In genomic region chr4:78644063-78644691, GRCh38 we compare ENCODE assay signal across 13 cellular contexts.
DNase-seq lines count a peak whose midpoint lies in the region; ATAC-seq and TF ChIP-seq lines count a peak whose summit lies in the region.
"Had no signal": no experiment of that assay in that cellular context is flagged by ENCODE, and none has a peak within 500 bp of the region (broad histone marks: within the 10 kb centered on the region; RNA-seq: fewer than 3 reads in every experiment).

No MANE protein-coding gene starts in this region.

- no peaks in the 10 kb centered on the region for H3K27me3 Mint-ChIP-seq in type B pancreatic cell

- H2AFZ ChIP-seq in SK-N-SH (ENCODE audit: low read depth) (0 out of 2 replicates have a peak overlapping the region, but pooled peaks have one; percentile 7), fibroblast of lung (ENCODE audit: low read length) (no peak overlapping the region)

- no peaks in the 10 kb centered on the region for H3K9me3 Mint-ChIP-seq in type B pancreatic cell
- H3K9me3 Mint-ChIP-seq: CD8-positive, alpha-beta memory T cell had no signal

- POLR2A ChIA-PET in SK-N-SH (lab: Yijun Ruan, JAX): no interaction called here

- no peaks in the 10 kb centered on the region for H3K36me3 Mint-ChIP-seq in type B pancreatic cell
- H3K36me3 Mint-ChIP-seq: CD8-positive, alpha-beta memory T cell had no signal

- H3K27me3 ChIP-seq in SK-N-SH (ENCODE audit: insufficient read depth): no peaks in the 10 kb centered on the region
- H3K27me3 ChIP-seq in RWPE2 (ENCODE audit: insufficient read depth, poor library complexity, severe bottlenecking): no peaks in the 10 kb centered on the region
- H3K27me3 ChIP-seq in fibroblast of lung (ENCODE audit: control insufficient read depth, insufficient read depth, low read length): no peaks in the 10 kb centered on the region
- H3K27me3 ChIP-seq: BLaER1 had no signal

- H3K4me1 ChIP-seq in SK-N-SH (ENCODE audit: control insufficient read depth in 1 of 2, insufficient read depth in 2 of 2, low read depth in 1 of 2, low read length in 1 of 2) (peaks cover 6 to 11% of the 10 kb centered on the region in 2 experiments), RWPE2 (ENCODE audit: insufficient read depth, poor library complexity, severe bottlenecking) (peaks cover 28% of the 10 kb centered on the region), fibroblast of lung (ENCODE audit: control insufficient read depth, extremely low read depth, insufficient read depth, low read length) (peaks cover 7% of the 10 kb centered on the region)

- TF ChIP-seq EP300 in SK-N-SH (IDR thresholded peaks at IDR 0.05; ENCODE audit: borderline replicate concordance in 1 of 2, low read depth in 1 of 2, low read length in 1 of 2): no peak

- H3K9me3 ChIP-seq in SK-N-SH: no peaks in the 10 kb centered on the region
- no peaks in the 10 kb centered on the region for H3K9me3 ChIP-seq in RWPE2 (ENCODE audit: severe bottlenecking)
- H3K9me3 ChIP-seq in fibroblast of lung (ENCODE audit: control insufficient read depth, insufficient read depth, low read depth, low read length): no peaks in the 10 kb centered on the region
- H3K9me3 ChIP-seq: BLaER1 had no signal

- peak overlapping the region; percentile 88 for H3K27ac Mint-ChIP-seq in type B pancreatic cell
- H3K27ac Mint-ChIP-seq: CD8-positive, alpha-beta memory T cell had no signal

- CTCF ChIA-PET in SK-N-SH (lab: Yijun Ruan, JAX): interaction anchor here (0.6 to 3.7 kb wide), 28 partner anchors 10 to 294 kb away, joined by 3 to 24 read pairs (median 5); partner anchors contain the start of gene BMP2K

- H3K36me3 ChIP-seq in SK-N-SH (replicated peaks in 1 of 2; ENCODE audit: control insufficient read depth in 1 of 2, insufficient read depth in 2 of 2, low read length in 1 of 2): no peaks in the 10 kb centered on the region
- no peaks in the 10 kb centered on the region for H3K36me3 ChIP-seq in RWPE2 (ENCODE audit: low read depth)
- no peaks in the 10 kb centered on the region for H3K36me3 ChIP-seq in fibroblast of lung (ENCODE audit: control insufficient read depth, insufficient read depth, low read length)
- H3K36me3 ChIP-seq: BLaER1 had no signal

- H3K27ac ChIP-seq in SK-N-SH (ENCODE audit: low read depth in 2 of 2, low read length in 1 of 2) (no peak overlapping the region; a peak in 1 of 4 replicates), RWPE2 (ENCODE audit: poor library complexity, severe bottlenecking) (peak overlapping the region; percentile 99), fibroblast of lung (ENCODE audit: insufficient read depth, low read length) (peak overlapping the region; percentile 34)
- H3K27ac ChIP-seq: 22Rv1, BLaER1 had no signal

- no peak overlapping the region for H3K4me3 ChIP-seq in SK-N-SH (ENCODE audit: low read depth in 2 of 2, low read length in 1 of 2)
- no peak overlapping the region for H3K4me3 ChIP-seq in RWPE2 (ENCODE audit: severe bottlenecking)
- no peak overlapping the region for H3K4me3 ChIP-seq in fibroblast of lung (replicated peaks in 1 of 4; ENCODE audit: control extremely low read depth in 1 of 4, insufficient read depth in 1 of 4, low read depth in 3 of 4, low read length in 4 of 4)
- H3K4me3 ChIP-seq: BLaER1 had no signal

- peaks cover 16% of the 10 kb centered on the region for H3F3A ChIP-seq in SK-N-SH (replicated peaks; ENCODE audit: insufficient read depth)

- H3K4me3 Mint-ChIP-seq in type B pancreatic cell: peak overlapping the region; percentile 71
- H3K4me3 Mint-ChIP-seq: CD8-positive, alpha-beta memory T cell had no signal

- no peak overlapping the region for H3K4me2 ChIP-seq in SK-N-SH
- H3K4me2 ChIP-seq in fibroblast of lung (ENCODE audit: extremely low read depth, insufficient read depth, low read length): no peak overlapping the region
- H3K4me2 ChIP-seq: BLaER1 had no signal

- no peaks in the 10 kb centered on the region for H4K20me1 ChIP-seq in SK-N-SH (ENCODE audit: insufficient read depth)
- H4K20me1 ChIP-seq in fibroblast of lung (ENCODE audit: control insufficient read depth, extremely low read depth, insufficient read depth, low read length): no peaks in the 10 kb centered on the region
- H4K20me1 ChIP-seq: BLaER1 had no signal

- H3K9ac ChIP-seq in SK-N-SH (no peak overlapping the region), fibroblast of lung (ENCODE audit: insufficient read depth, low read length) (no peak overlapping the region)
- H3K9ac ChIP-seq: BLaER1 had no signal

- peaks cover 19% of the 10 kb centered on the region for H3K4me1 Mint-ChIP-seq in type B pancreatic cell (ENCODE audit: unreplicated experiment)
- H3K4me1 Mint-ChIP-seq: CD8-positive, alpha-beta memory T cell had no signal

- H3K79me2 ChIP-seq in SK-N-SH (ENCODE audit: insufficient read depth) (no peaks in the 10 kb centered on the region), fibroblast of lung (ENCODE audit: control insufficient read depth, insufficient read depth, low read length) (no peaks in the 10 kb centered on the region)

- TF ChIP-seq CTCF in SK-N-SH (IDR thresholded peaks at IDR 0.05): no peak
- TF ChIP-seq CTCF in RWPE2 (IDR thresholded peaks at IDR 0.05; ENCODE audit: poor library complexity, severe bottlenecking): no peak
- no peak for TF ChIP-seq CTCF in fibroblast of lung (conservative IDR thresholded peaks at IDR 0.05 in 1 of 2, IDR thresholded peaks at IDR 0.05 in 1 of 2; ENCODE audit: low read depth in 1 of 2, low read length in 2 of 2)
- no peak for TF ChIP-seq CTCF in type B pancreatic cell (conservative IDR thresholded peaks at IDR 0.05)

- H3K9me2 ChIP-seq in SK-N-SH: no peaks in the 10 kb centered on the region

- no peak for DNase-seq in SK-N-SH
- DNase-seq in RWPE2 (ENCODE audit: low spot score): no peak
- DNase-seq in fibroblast of lung (ENCODE audit: low read depth in 2 of 2): no peak
- DNase-seq in type B pancreatic cell (ENCODE audit: extremely low spot score, unreplicated experiment): no peak
- no peak for DNase-seq in germinal center (ENCODE audit: low spot score)
- no peak for DNase-seq in dermis blood vessel endothelial cell
- DNase-seq in NCI-H748 (lab: John Stamatoyannopoulos, UW; ENCODE audit: unreplicated experiment): no peak
- DNase-seq: DMS79 treated with DMSO at 0.1 percent for 48 hours, NCI-H2171 had no signal

- ATAC-seq in SK-N-SH treated with all-trans-retinoic acid at 6 μM for 48 hours: no peak
- no peak for ATAC-seq in RWPE2 (ENCODE audit: low read depth)

- TF ChIP-seq RAD21 in SK-N-SH (IDR thresholded peaks at IDR 0.05; ENCODE audit: low read length): no peak

TF ChIP-seq in SK-N-SH, 30 proteins besides CTCF, POLR2A, EP300 and RAD21 (continues in another document):
- TF ChIP-seq MAX (IDR thresholded peaks at IDR 0.05; ENCODE audit: low read depth): no peak
- no peak for TF ChIP-seq FOXJ3 (CRISPR knock-in tag; IDR thresholded peaks at IDR 0.05)
- no peak for TF ChIP-seq GABPA (IDR thresholded peaks at IDR 0.05; ENCODE audit: low read depth)
- no peak for TF ChIP-seq YY1 (IDR thresholded peaks at IDR 0.05; ENCODE audit: low read depth)
- TF ChIP-seq POLR2AphosphoS5 (IDR thresholded peaks at IDR 0.05; ENCODE audit: low read depth, low read length): no peak
- TF ChIP-seq ZBTB33 (IDR thresholded peaks at IDR 0.05; ENCODE audit: borderline replicate concordance, low read depth): no peak

TF ChIP-seq in SK-N-SH treated with all-trans-retinoic acid at 6 μM for 48 hours, 23 proteins besides CTCF, POLR2A, EP300 and RAD21 (continues in another document):
- TF ChIP-seq OSR1 (CRISPR knock-in tag; IDR thresholded peaks at IDR 0.05) (no peak), ZNF565 (CRISPR knock-in tag; conservative IDR thresholded peaks at IDR 0.05; ENCODE audit: low read depth) (no peak), TCF4 (CRISPR knock-in tag; IDR thresholded peaks at IDR 0.05; ENCODE audit: borderline replicate concordance) (no peak), ZNF70 (CRISPR knock-in tag; IDR thresholded peaks at IDR 0.05) (no peak), CSRNP3 (CRISPR knock-in tag; IDR thresholded peaks at IDR 0.05) (no peak), PATZ1 (CRISPR knock-in tag; IDR thresholded peaks at IDR 0.05; ENCODE audit: borderline replicate concordance) (no peak), RARB (CRISPR knock-in tag; IDR thresholded peaks at IDR 0.05) (no peak), BACH2 (CRISPR knock-in tag; IDR thresholded peaks at IDR 0.05; ENCODE audit: borderline replicate concordance) (no peak)

Comparison
In these comparisons a context has a peak if more than half of its experiments do, and no peak if none do; other contexts are left out.
1. H3K27ac ChIP-seq: peak in RWPE2 (single experiment) and fibroblast of lung (single experiment); none in SK-N-SH (0 of 2).